In the genomic region with DNA sequence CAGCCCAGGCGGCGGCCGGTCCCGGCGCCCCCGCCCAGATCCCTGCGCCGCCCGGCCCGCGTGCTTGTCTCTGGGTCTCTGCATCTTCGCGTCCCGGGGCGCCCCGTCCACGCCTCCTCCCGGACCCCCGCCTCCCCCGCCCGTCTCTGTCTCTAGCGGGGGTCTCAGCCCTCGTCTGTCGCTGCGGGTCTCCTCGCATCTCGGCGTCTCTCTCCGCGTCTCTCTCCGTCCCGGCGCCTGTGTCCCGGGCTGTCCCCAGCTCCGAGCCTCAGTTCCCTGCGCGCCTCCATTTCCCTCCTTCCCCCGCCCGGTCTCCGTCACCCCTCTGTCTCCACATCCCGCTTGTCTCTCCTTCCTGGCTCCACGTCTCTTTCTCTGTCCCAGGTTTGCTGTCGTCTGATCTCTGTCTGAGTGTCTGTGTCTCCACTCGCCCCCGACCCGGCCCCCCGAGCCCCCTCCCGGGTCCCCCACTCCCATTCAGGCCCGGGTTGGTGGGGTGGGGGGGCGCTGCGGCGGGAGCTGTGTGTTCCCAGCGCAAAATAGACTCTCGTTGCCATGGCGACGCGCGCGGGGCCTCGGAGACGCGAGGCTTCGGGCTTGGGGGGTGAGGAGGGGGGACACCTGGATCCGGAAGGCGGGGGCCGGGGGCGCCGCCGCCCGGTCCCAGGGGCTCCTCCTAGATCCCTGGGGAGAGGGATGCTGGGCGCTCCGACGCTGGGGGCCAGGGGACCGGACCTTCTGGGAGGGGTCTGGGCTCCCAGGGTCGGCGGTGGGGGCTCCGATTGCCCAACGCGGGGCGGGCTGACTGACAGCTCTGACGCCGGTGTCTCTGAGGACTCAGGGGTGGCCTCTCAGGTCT, we compare ENCODE assay signal across 9 cellular contexts. TPM values are rescaled to one million over a fixed set of nuclear protein-coding genes. Genes with fewer than 3 reads are reported as not detected.
DNase-seq lines count a peak whose midpoint lies in the region; ATAC-seq and TF ChIP-seq lines count a peak whose summit lies in the region.
"Had no signal": no experiment of that assay in that cellular context is flagged by ENCODE, and none has a peak within 500 bp of the region (broad histone marks: within the 10 kb centered on the region; RNA-seq: fewer than 3 reads in every experiment).

No MANE protein-coding gene starts in this region.

- peak in 2 of 7 experiments; percentile 45 to 48 for DNase-seq in CD8-positive, alpha-beta T cell
- no peak for DNase-seq in Jurkat, Clone E6-1 (ENCODE audit: low read depth, low spot score)
- DNase-seq in caudate nucleus (lab: John Stamatoyannopoulos, UW) (peak in 52 of 61 donors; percentile 8 to 84 (median 56)), nephron progenitor cell (peak; percentile 58), DMS153 (lab: John Stamatoyannopoulos, UW) (no peak)
- no peak for DNase-seq in activated CD8-positive, alpha-beta memory T cell treated with anti-CD3 and anti-CD28 coated beads, Interleukin-2, amount 50 U/mL, for 48 hours

- H3K4me1 Mint-ChIP-seq in CD8-positive, alpha-beta T cell (ENCODE audit: low read depth), result peaks cover 20% of the 10 kb centered on the region
- peaks cover 31% of the 10 kb centered on the region for H3K4me1 Mint-ChIP-seq in nephron progenitor cell

- H3K27me3 ChIP-seq in CD8-positive, alpha-beta T cell (ENCODE audit: insufficient read depth, low read length), result peaks cover 10% of the 10 kb centered on the region

- no peaks in the 10 kb centered on the region for H3K9me3 ChIP-seq in CD8-positive, alpha-beta T cell (ENCODE audit: low read length)

- H3K36me3 ChIP-seq in CD8-positive, alpha-beta T cell (ENCODE audit: insufficient read depth, low read length), result no peaks in the 10 kb centered on the region

- TF ChIP-seq CTCF in CD8-positive, alpha-beta T cell (IDR thresholded peaks at IDR 0.05), result no peak
- TF ChIP-seq CTCF in nephron progenitor cell (IDR thresholded peaks at IDR 0.05), result no peak

- peak overlapping the region; percentile 72 for H3K4me3 Mint-ChIP-seq in CD8-positive, alpha-beta T cell
- H3K4me3 Mint-ChIP-seq in nephron progenitor cell, result peak overlapping the region; percentile 83

- no peaks in the 10 kb centered on the region for H3K9me3 Mint-ChIP-seq in CD8-positive, alpha-beta T cell
- no peaks in the 10 kb centered on the region for H3K9me3 Mint-ChIP-seq in nephron progenitor cell

- POLR2A ChIA-PET in CD8-positive, alpha-beta T cell (lab: Charles Lee), result no interaction called here

- H3K36me3 Mint-ChIP-seq in CD8-positive, alpha-beta T cell, result peaks cover 13% of the 10 kb centered on the region
- H3K36me3 Mint-ChIP-seq in nephron progenitor cell (ENCODE audit: low read depth), result peaks cover 15% of the 10 kb centered on the region

- H3K27ac ChIP-seq in CD8-positive, alpha-beta T cell (ENCODE audit: low read depth, low read length), result no peak overlapping the region
- peak overlapping the region; percentile 76 for H3K27ac ChIP-seq in caudate nucleus (ENCODE audit: low read depth, low read length)

- CTCF ChIA-PET in CD8-positive, alpha-beta T cell (lab: Charles Lee), result no interaction called here

- H3K4me3 ChIP-seq in CD8-positive, alpha-beta T cell (ENCODE audit: low read depth, low read length), result no peak overlapping the region
- H3K4me3 ChIP-seq in Jurkat, Clone E6-1 (ENCODE audit: low read length), result peak overlapping the region; percentile 60

- intact Hi-C loops in CD8-positive, alpha-beta T cell (cut with DNase I, micrococcal nuclease), result loop anchor here in 1 of 2 experiments (1.0 kb wide), 1 partner anchor 150 kb away; no protein-coding TSS in a partner anchor

- no peak overlapping the region for H3K27ac Mint-ChIP-seq in CD8-positive, alpha-beta T cell
- no peak overlapping the region for H3K27ac Mint-ChIP-seq in nephron progenitor cell

- peaks cover 25% of the 10 kb centered on the region for H3K27me3 Mint-ChIP-seq in CD8-positive, alpha-beta T cell (ENCODE audit: low read depth)
- H3K27me3 Mint-ChIP-seq in nephron progenitor cell (ENCODE audit: low read depth, poor library complexity), result peaks cover 38% of the 10 kb centered on the region

- ATAC-seq in CD8-positive, alpha-beta T cell, result peak; percentile 18
- ATAC-seq in GM18858 (IDR thresholded peaks at IDR 0.05; ENCODE audit: unreplicated experiment) (no peak), HG02763 (IDR thresholded peaks at IDR 0.05; ENCODE audit: unreplicated experiment) (no peak)

- H3K4me1 ChIP-seq in CD8-positive, alpha-beta T cell (ENCODE audit: insufficient read depth, low read length), result peaks cover 13% of the 10 kb centered on the region

RNA-seq across cellular contexts. Expression of gene SHISA7, which starts 8.7 kb away (rescaled TPM):
- not detected for total RNA-seq in CD8-positive, alpha-beta T cell
- polyA plus RNA-seq in Jurkat, Clone E6-1 (2012; ENCODE audit: insufficient read depth, insufficient read length), result 1.00 TPM
- total RNA-seq: M059J had no signal

RNA-seq across cellular contexts. Expression of gene ISOC2, which starts 9.7 kb away (rescaled TPM):
- 1 to 10 TPM; 1.5 to 2.1 TPM for total RNA-seq in CD8-positive, alpha-beta T cell
- polyA plus RNA-seq in Jurkat, Clone E6-1 (2012; ENCODE audit: insufficient read depth, insufficient read length), result 62.3 TPM

RNA-seq across cellular contexts. Expression of gene C19orf85, which starts 12.8 kb away (rescaled TPM):
- total RNA-seq in CD8-positive, alpha-beta T cell, result not detected
- not detected for polyA plus RNA-seq in Jurkat, Clone E6-1 (2012; ENCODE audit: insufficient read depth, insufficient read length)
- total RNA-seq: M059J had no signal

RNA-seq across cellular contexts. Expression of gene ZNF628, which starts 24.7 kb away (rescaled TPM):
- total RNA-seq in CD8-positive, alpha-beta T cell, result 10 to 100 TPM; 27.0 to 27.8 TPM
- 3.3 TPM for polyA plus RNA-seq in Jurkat, Clone E6-1 (2012; ENCODE audit: insufficient read depth, insufficient read length)

RNA-seq across cellular contexts. Expression of gene NAT14, which starts 33.2 kb away (rescaled TPM):
- total RNA-seq in CD8-positive, alpha-beta T cell, result 1 to 10 TPM; 9.9 to 10.0 TPM
- 38.7 TPM for polyA plus RNA-seq in Jurkat, Clone E6-1 (2012; ENCODE audit: insufficient read depth, insufficient read length)

Comparison
In these comparisons a context has a peak if more than half of its experiments do, and no peak if none do; other contexts are left out.
1. DNase-seq: peak in caudate nucleus (52 of 61) and nephron progenitor cell (single experiment); none in Jurkat, Clone E6-1 (single experiment), activated CD8-positive, alpha-beta memory T cell treated with anti-CD3 and anti-CD28 coated beads, Interleukin-2, amount 50 U/mL, for 48 hours (single experiment) and DMS153 (single experiment).